11 cellular contexts compared by ENCODE assay signal in the genomic region with DNA sequence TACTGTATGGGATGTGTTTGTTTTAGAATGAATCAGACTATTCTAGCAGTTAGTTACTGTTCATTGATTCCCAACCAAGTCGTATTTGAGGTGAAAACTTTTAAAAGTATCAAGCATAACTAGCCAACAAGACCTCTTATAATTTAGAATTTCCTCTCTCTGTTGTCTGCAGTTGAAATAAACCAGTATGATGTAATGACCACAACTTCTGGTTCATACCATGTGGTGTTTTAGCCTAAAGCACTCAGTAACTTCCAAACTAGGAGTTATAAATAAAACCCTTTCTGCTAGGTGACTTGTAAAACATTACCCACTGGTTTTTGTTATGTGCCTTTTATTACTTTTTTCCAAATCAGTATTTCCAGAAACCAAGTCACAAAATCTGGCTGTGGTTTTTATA. TPM values are rescaled to one million over a fixed set of nuclear protein-coding genes. Genes with fewer than 3 reads are reported as not detected.
A peak's percentile ranks its signal among the peaks of the same experiment; 100 is the strongest.
DNase-seq lines count a peak whose midpoint lies in the region; ATAC-seq and TF ChIP-seq lines count a peak whose summit lies in the region.
"Had no signal": no experiment of that assay in that cellular context is flagged by ENCODE, and none has a peak within 500 bp of the region (broad histone marks: within the 10 kb centered on the region; RNA-seq: fewer than 3 reads in every experiment).

No MANE protein-coding gene starts in this region.

- H2AFZ ChIP-seq in Loucy (ENCODE audit: low read length) = no peak overlapping the region

- peak overlapping the region; percentile 8 for H3K4me2 ChIP-seq in Loucy (ENCODE audit: low read depth, low read length, poor library complexity, severe bottlenecking)

- H3K9me2 ChIP-seq in Loucy (replicated peaks; ENCODE audit: low read depth, low read length) = no peaks in the 10 kb centered on the region

- ATAC-seq in GM21825 (IDR thresholded peaks at IDR 0.05; ENCODE audit: unreplicated experiment) = peak; percentile 74

- H4K20me1 ChIP-seq in Loucy (ENCODE audit: insufficient read depth, low read length, poor library complexity, severe bottlenecking) = no peaks in the 10 kb centered on the region

- H3K27me3 ChIP-seq in Loucy (ENCODE audit: insufficient read depth, low read length, poor library complexity, severe bottlenecking) = no peaks in the 10 kb centered on the region

- no peak for TF ChIP-seq CTCF in Loucy (conservative IDR thresholded peaks at IDR 0.05; ENCODE audit: low read length)
- no peak for TF ChIP-seq CTCF in fibroblast of pulmonary artery (IDR thresholded peaks at IDR 0.05; ENCODE audit: low read length, missing control alignments)
- no peak for TF ChIP-seq CTCF in chondrocyte (IDR thresholded peaks at IDR 0.05)

- H3K36me3 Mint-ChIP-seq in chondrocyte (ENCODE audit: low read depth) = no peaks in the 10 kb centered on the region

- H3K27me3 Mint-ChIP-seq in chondrocyte (ENCODE audit: low read depth) = no peaks in the 10 kb centered on the region

- peaks cover 34% of the 10 kb centered on the region; the same call in 1 of the 2 replicates for H3K36me3 ChIP-seq in Loucy (ENCODE audit: insufficient read depth, low read length)

- H3K4me3 ChIP-seq in Loucy (ENCODE audit: low read length, poor library complexity, severe bottlenecking) (no peak overlapping the region), fibroblast of pulmonary artery (replicated peaks; ENCODE audit: low read depth, low read length) (no peak overlapping the region)
- H3K4me3 ChIP-seq: lung had no signal

- no peaks in the 10 kb centered on the region; the same call in 1 of the 2 replicates for H3F3A ChIP-seq in Loucy (ENCODE audit: low read depth)

- no peak overlapping the region for H3K4me3 Mint-ChIP-seq in chondrocyte (ENCODE audit: unreplicated experiment)

- H3K79me2 ChIP-seq in Loucy (ENCODE audit: insufficient read depth, low read length) = no peaks in the 10 kb centered on the region

- H3K9me3 Mint-ChIP-seq in chondrocyte (ENCODE audit: low read depth) = no peaks in the 10 kb centered on the region

- peaks cover 16% of the 10 kb centered on the region for H3K4me1 ChIP-seq in Loucy (ENCODE audit: insufficient read depth, low read length, poor library complexity, severe bottlenecking)

- no peak overlapping the region for H3K27ac Mint-ChIP-seq in chondrocyte (ENCODE audit: unreplicated experiment)

- DNase-seq in ELR (ENCODE audit: low read depth) = peak; percentile 16
- peak; percentile 21 for DNase-seq in fibroblast of pulmonary artery (ENCODE audit: low read depth)
- DNase-seq in SK-N-DZ (ENCODE audit: low spot score) = no peak
- no peak for DNase-seq in NCI-H69 (lab: John Stamatoyannopoulos, UW)
- DNase-seq in chondrocyte (ENCODE audit: low spot score) = no peak
- DNase-seq in NK-92 (lab: John Stamatoyannopoulos, UW; ENCODE audit: unreplicated experiment) = no peak
- DNase-seq: activated effector memory CD4-positive, alpha-beta T cell treated with anti-CD3 and anti-CD28 coated beads, Interleukin-2, amount 50 U/mL, for 16 hours; stimulated activated CD8-positive, alpha-beta memory T cell treated with anti-CD3 and anti-CD28 coated beads, Interleukin-4, amount 100 ng/mL, for 48 hours had no signal

- no peak overlapping the region for H3K9ac ChIP-seq in Loucy (ENCODE audit: low read depth, low read length, poor library complexity, severe bottlenecking)

- H3K4me1 Mint-ChIP-seq in chondrocyte (ENCODE audit: low read depth) = no peaks in the 10 kb centered on the region

- no peaks in the 10 kb centered on the region for H3K9me3 ChIP-seq in Loucy (ENCODE audit: insufficient read depth, low read depth, low read length)

RNA-seq across cellular contexts. Expression of gene P2RY12, which starts 19.8 kb away (rescaled TPM):
- not detected in 2 replicates for polyA plus RNA-seq in SK-N-DZ (2014; cell fraction: cytosol; rRNA removed)
- not detected in 2 replicates for polyA plus RNA-seq in SK-N-DZ (2014; cell fraction: nucleus; rRNA removed)
- total RNA-seq in chondrocyte = not detected in 3 replicates

RNA-seq across cellular contexts. Expression of gene IGSF10, which starts 56.5 kb away (rescaled TPM):
- polyA plus RNA-seq in SK-N-DZ (2014; cell fraction: cytosol; rRNA removed) = 0.68 and 0.86 TPM in 2 replicates
- 1.4 and 1.5 TPM in 2 replicates for polyA plus RNA-seq in SK-N-DZ (2014; cell fraction: nucleus; rRNA removed)
- total RNA-seq in chondrocyte = 0.10 to 0.39 TPM (median 0.10 TPM) in 3 replicates

Comparison
In these comparisons a context has a peak if more than half of its experiments do, and no peak if none do; other contexts are left out.
1. DNase-seq: peak in ELR (single experiment) and fibroblast of pulmonary artery (single experiment); none in SK-N-DZ (single experiment), NCI-H69 (single experiment), chondrocyte (single experiment) and NK-92 (single experiment).